ENCODE assay signal across 10 cellular contexts in genomic region chr6:21061892-21062291, GRCh38.
DNase-seq lines count a peak whose midpoint lies in the region; ATAC-seq lines count a peak whose summit lies in the region.
"Had no signal": no experiment of that assay in that cellular context is flagged by ENCODE, and none has a peak within 500 bp of the region (broad histone marks: within the 10 kb centered on the region; RNA-seq: fewer than 3 reads in every experiment).

No MANE protein-coding gene starts in this region.

- ATAC-seq in HG03039 (IDR thresholded peaks at IDR 0.05; ENCODE audit: unreplicated experiment) = no peak
- ATAC-seq in effector memory CD8-positive, alpha-beta T cell (replicated peaks) = no peak
- ATAC-seq: CD8-positive, alpha-beta T cell had no signal

- no peaks in the 10 kb centered on the region for H3K27me3 Mint-ChIP-seq in effector memory CD8-positive, alpha-beta T cell

- DNase-seq in DMS53 (lab: John Stamatoyannopoulos, UW) (peak; percentile 24), DMS53 treated with DMSO at 0.1 percent for 48 hours (lab: John Stamatoyannopoulos, UW; ENCODE audit: unreplicated experiment) (no peak), NCI-H69 (lab: John Stamatoyannopoulos, UW) (peak; percentile 76), dermis microvascular lymphatic vessel endothelial cell (ENCODE audit: low read depth in 2 of 2) (peak; percentile 35 to 62), inferior parietal cortex (ENCODE audit: extremely low spot score) (no peak)
- no peak for DNase-seq in effector memory CD8-positive, alpha-beta T cell
- DNase-seq: CD8-positive, alpha-beta T cell; COR-L47 had no signal

- no peaks in the 10 kb centered on the region for H3K36me3 Mint-ChIP-seq in effector memory CD8-positive, alpha-beta T cell (ENCODE audit: insufficient read depth)

- H3K4me1 Mint-ChIP-seq in effector memory CD8-positive, alpha-beta T cell (ENCODE audit: low read depth in 2 of 2) = peaks cover 2 to 4% of the 10 kb centered on the region in 2 donors
- H3K4me1 Mint-ChIP-seq: CD14-positive monocyte had no signal

- H3K9me3 Mint-ChIP-seq in effector memory CD8-positive, alpha-beta T cell = peaks cover 3 to 15% of the 10 kb centered on the region in 2 donors

- no peak overlapping the region for H3K4me3 Mint-ChIP-seq in effector memory CD8-positive, alpha-beta T cell
- H3K4me3 Mint-ChIP-seq: CD14-positive monocyte; CD8-positive, alpha-beta T cell had no signal

- no peak overlapping the region for H3K27ac Mint-ChIP-seq in effector memory CD8-positive, alpha-beta T cell
- H3K27ac Mint-ChIP-seq: CD14-positive monocyte; CD8-positive, alpha-beta T cell had no signal

Comparison
In these comparisons a context has a peak if more than half of its experiments do, and no peak if none do; other contexts are left out.
1. DNase-seq: peak in DMS53 (single experiment), NCI-H69 (single experiment) and dermis microvascular lymphatic vessel endothelial cell (2 of 2); none in DMS53 treated with DMSO at 0.1 percent for 48 hours (single experiment), effector memory CD8-positive, alpha-beta T cell (0 of 3) and inferior parietal cortex (single experiment).